15 cellular contexts compared by ENCODE assay signal in genomic region chr22:38208549-38209097, GRCh38.
"Had no signal": no experiment of that assay in that cellular context is flagged by ENCODE, and none has a peak within 500 bp of the region (broad histone marks: within the 10 kb centered on the region; RNA-seq: fewer than 3 reads in every experiment).

No MANE protein-coding gene starts in this region.

- H3K27ac ChIP-seq: epithelial cell of prostate, hepatocyte, neutrophil, tibial artery had no signal

- H3K36me3 ChIP-seq: neutrophil had no signal

- H3K27me3 ChIP-seq: hepatocyte, tibial artery had no signal

- H3K4me3 Mint-ChIP-seq: activated CD4-positive, alpha-beta memory T cell treated with anti-CD3 and anti-CD28 coated beads for 36 hours; activated T-cell treated with anti-CD3 and anti-CD28 coated beads, Interleukin-2, amount 50 U/mL, for 72 hours; brain; central memory CD8-positive, alpha-beta T cell; effector memory CD8-positive, alpha-beta T cell; T-helper 2 cell treated with Interferon-gamma antibody and Interleukin-4, amounts not matched to agents 5 μg/mL and 100 μg/mL, for 36 hours had no signal

- H3K4me3 ChIP-seq: hepatocyte, smooth muscle cell, tibial artery had no signal

- H2AFZ ChIP-seq: hepatocyte had no signal

- H3K4me2 ChIP-seq: hepatocyte, smooth muscle cell had no signal

- DNase-seq: activated CD4-positive, alpha-beta memory T cell treated with anti-CD3 and anti-CD28 coated beads for 36 hours; activated CD4-positive, CD25-positive, alpha-beta regulatory T cell treated with anti-CD3 and anti-CD28 coated beads, Interleukin-2, amount 50 U/mL, for 72 hours; activated naive CD4-positive, alpha-beta T cell treated with anti-CD3 and anti-CD28 coated beads, Interleukin-2, amount 50 U/mL, for 16 hours; activated T-cell treated with anti-CD3 and anti-CD28 coated beads, Interleukin-2, amount 50 U/mL, for 72 hours; amniotic stem cell; effector memory CD8-positive, alpha-beta T cell; tibial artery had no signal

- H3K27me3 Mint-ChIP-seq: activated CD4-positive, alpha-beta memory T cell treated with anti-CD3 and anti-CD28 coated beads for 36 hours; central memory CD8-positive, alpha-beta T cell; effector memory CD8-positive, alpha-beta T cell had no signal

- H3K9me3 Mint-ChIP-seq: activated CD4-positive, alpha-beta memory T cell treated with anti-CD3 and anti-CD28 coated beads for 36 hours; activated T-cell treated with anti-CD3 and anti-CD28 coated beads, Interleukin-2, amount 50 U/mL, for 72 hours; central memory CD8-positive, alpha-beta T cell; effector memory CD8-positive, alpha-beta T cell; T-helper 2 cell treated with Interferon-gamma antibody and Interleukin-4, amounts not matched to agents 5 μg/mL and 100 μg/mL, for 36 hours had no signal

- ATAC-seq: activated T-cell treated with anti-CD3 and anti-CD28 coated beads, Interleukin-2, amount 50 U/mL, for 72 hours; effector memory CD8-positive, alpha-beta T cell; right cardiac atrium had no signal

- H3K27ac Mint-ChIP-seq: activated CD4-positive, alpha-beta memory T cell treated with anti-CD3 and anti-CD28 coated beads for 36 hours; brain; T-helper 2 cell treated with Interferon-gamma antibody and Interleukin-4, amounts not matched to agents 5 μg/mL and 100 μg/mL, for 36 hours had no signal

- H3K9me3 ChIP-seq: neutrophil, tibial artery had no signal
